ENCODE assay signal across 28 cellular contexts in genomic region chr10:32366588-32366987, GRCh38. TPM values are rescaled to one million over a fixed set of nuclear protein-coding genes. Genes with fewer than 3 reads are reported as not detected.
DNase-seq lines count a peak whose midpoint lies in the region; ATAC-seq, FAIRE-seq and TF ChIP-seq lines count a peak whose summit lies in the region.
"Had no signal": no experiment of that assay in that cellular context is flagged by ENCODE, and none has a peak within 500 bp of the region (broad histone marks: within the 10 kb centered on the region; RNA-seq: fewer than 3 reads in every experiment).

No MANE protein-coding gene starts in this region.

- TF ChIP-seq POLR2A in GM12878 (IDR thresholded peaks at IDR 0.05; ENCODE audit: low read depth, low read length), result no peak

- intact Hi-C loops in activated CD4-positive, alpha-beta memory T cell treated with anti-CD3 and anti-CD28 coated beads for 36 hours (cut with micrococcal nuclease), result loop anchor here (5.0 kb wide), 1 partner anchor 154 kb away; no protein-coding TSS in a partner anchor
- intact Hi-C loops in CD4-positive, alpha-beta memory T cell (cut with micrococcal nuclease), result no loop called here
- intact Hi-C loops in GM12878 (cut with micrococcal nuclease; ENCODE audit: unreplicated experiment), result loop anchor here (10.0 kb wide), 1 partner anchor 502 kb away; no protein-coding TSS in a partner anchor

- no peak overlapping the region for H3K4me3 ChIP-seq in CD4-positive, alpha-beta memory T cell (ENCODE audit: low read length in 2 of 2)
- H3K4me3 ChIP-seq in GM12878 (no peak overlapping the region), neutrophil (ENCODE audit: low read depth in 1 of 2, low read length in 1 of 2) (no peak overlapping the region)
- H3K4me3 ChIP-seq: gastroesophageal sphincter, Peyer's patch, skin epidermis, thyroid gland had no signal

- in situ Hi-C loops in GM12878 (cut with MboI), result no loop called here

- H3K4me1 ChIP-seq in CD4-positive, alpha-beta memory T cell (ENCODE audit: insufficient read depth, low read length), result peaks cover 83% of the 10 kb centered on the region
- no peaks in the 10 kb centered on the region for H3K4me1 ChIP-seq in GM12878 (ENCODE audit: control insufficient read depth, insufficient read depth, low read length)
- H3K4me1 ChIP-seq in neutrophil (ENCODE audit: control insufficient read depth in 1 of 2, insufficient read depth in 1 of 2, low read depth in 1 of 2, low read length in 1 of 2), result peaks cover 5 to 15% of the 10 kb centered on the region in 2 experiments

- POLR2A ChIA-PET in activated CD4-positive, alpha-beta memory T cell treated with anti-CD3 and anti-CD28 coated beads, Interleukin-2, amount 10 ng/mL, durations not matched to agents 7 days and 5 days (lab: Charles Lee), result interaction anchor here (0.8 to 3.2 kb wide), 5 partner anchors 11 to 113 kb away, joined by 3 to 25 read pairs (median 10); no protein-coding TSS in a partner anchor
- POLR2A ChIA-PET in activated CD4-positive, alpha-beta memory T cell treated with anti-CD3 and anti-CD28 coated beads for 36 hours (lab: Charles Lee), result interaction anchor here (1.0 to 1.6 kb wide), 3 partner anchors 9 to 122 kb away, joined by 3 to 4 read pairs (median 3); no protein-coding TSS in a partner anchor
- POLR2A ChIA-PET in CD4-positive, alpha-beta memory T cell (lab: Charles Lee; ENCODE audit: partially characterized antibody), result interaction anchor here (1.0 to 3.8 kb wide), 11 partner anchors 10 to 310 kb away, joined by 3 to 22 read pairs (median 4); partner anchors contain the start of genes EPC1 and KIF5B
- POLR2A ChIA-PET in GM12878 (lab: Charles Lee), result interaction anchor here (0.7 kb wide), 1 partner anchor 219 kb away, joined by 3 read pairs; no protein-coding TSS in a partner anchor

- ATAC-seq in GM12878 (0 out of 3 replicates have a peak, but pooled peaks have one; percentile 14), GM19324 (IDR thresholded peaks at IDR 0.05; ENCODE audit: low FRiP score, unreplicated experiment) (no peak), GM21528 (IDR thresholded peaks at IDR 0.05; ENCODE audit: low FRiP score, unreplicated experiment) (no peak)
- ATAC-seq: gastroesophageal sphincter; left lobe of liver; stimulated activated naive CD8-positive, alpha-beta T cell treated with anti-CD3 and anti-CD28 coated beads, Interleukin-15, amount 100 ng/mL, for 72 hours had no signal

- H3K27ac Mint-ChIP-seq in activated CD4-positive, alpha-beta memory T cell treated with anti-CD3 and anti-CD28 coated beads, Interleukin-2, amount 10 ng/mL, durations not matched to agents 7 days and 5 days, result peak overlapping the region; percentile 53
- H3K27ac Mint-ChIP-seq in activated CD4-positive, alpha-beta memory T cell treated with anti-CD3 and anti-CD28 coated beads for 36 hours, result no peak overlapping the region
- H3K27ac Mint-ChIP-seq in CD4-positive, alpha-beta memory T cell, result peak overlapping the region in 4 of 7 donors; percentile 22 to 95 (median 74)

- H3K4me3 Mint-ChIP-seq in activated CD4-positive, alpha-beta memory T cell treated with anti-CD3 and anti-CD28 coated beads, Interleukin-2, amount 10 ng/mL, durations not matched to agents 7 days and 5 days, result peak overlapping the region; percentile 8
- H3K4me3 Mint-ChIP-seq in activated CD4-positive, alpha-beta memory T cell treated with anti-CD3 and anti-CD28 coated beads for 36 hours, result no peak overlapping the region
- H3K4me3 Mint-ChIP-seq in CD4-positive, alpha-beta memory T cell, result peak overlapping the region in 7 of 8 donors; percentile 25 to 81 (median 54)
- H3K4me3 Mint-ChIP-seq: naive B cell had no signal

- peaks cover 6% of the 10 kb centered on the region for H3K36me3 ChIP-seq in CD4-positive, alpha-beta memory T cell (ENCODE audit: insufficient read depth, low read length)
- no peaks in the 10 kb centered on the region for H3K36me3 ChIP-seq in GM12878 (ENCODE audit: control insufficient read depth in 2 of 2, insufficient read depth in 2 of 2, low read length in 1 of 2)
- no peaks in the 10 kb centered on the region for H3K36me3 ChIP-seq in neutrophil
- H3K36me3 ChIP-seq: gastroesophageal sphincter, Peyer's patch, thyroid gland had no signal

- H3K27ac ChIP-seq in CD4-positive, alpha-beta memory T cell (ENCODE audit: low read depth, low read length), result no peak overlapping the region
- H3K27ac ChIP-seq in GM12878 (ENCODE audit: control insufficient read depth, insufficient read depth) (no peak overlapping the region), neutrophil (peak overlapping the region; percentile 3)
- H3K27ac ChIP-seq: gastroesophageal sphincter, Peyer's patch, skin epidermis had no signal

- SMC1A ChIA-PET in GM12878 (lab: Charles Lee; ENCODE audit: uncharacterized antibody, unreplicated experiment), result interaction anchor here (0.7 to 5.5 kb wide), 13 partner anchors 9 to 994 kb away, joined by 3 to 36 read pairs (median 4); no protein-coding TSS in a partner anchor

- no peak for FAIRE-seq in GM12878 (lab: Jason Lieb, UNC)
- FAIRE-seq: endothelial cell of umbilical vein had no signal

- WGBS in GM12878 (ENCODE audit: insufficient coverage, insufficient replicate concordance, low lambda C conversion rate, missing lambda C conversion rate), result 39% methylated on average over 3 of the region's 3 CpGs

- H3K4me1 Mint-ChIP-seq in activated CD4-positive, alpha-beta memory T cell treated with anti-CD3 and anti-CD28 coated beads, Interleukin-2, amount 10 ng/mL, durations not matched to agents 7 days and 5 days, result peaks cover 45% of the 10 kb centered on the region
- peaks cover 67% of the 10 kb centered on the region for H3K4me1 Mint-ChIP-seq in activated CD4-positive, alpha-beta memory T cell treated with anti-CD3 and anti-CD28 coated beads for 36 hours (ENCODE audit: low read depth)
- peaks cover 48 to 87% (median 67%) of the 10 kb centered on the region in 4 donors for H3K4me1 Mint-ChIP-seq in CD4-positive, alpha-beta memory T cell

- no peaks in the 10 kb centered on the region for H3K27me3 Mint-ChIP-seq in activated CD4-positive, alpha-beta memory T cell treated with anti-CD3 and anti-CD28 coated beads, Interleukin-2, amount 10 ng/mL, durations not matched to agents 7 days and 5 days
- H3K27me3 Mint-ChIP-seq in activated CD4-positive, alpha-beta memory T cell treated with anti-CD3 and anti-CD28 coated beads for 36 hours, result no peaks in the 10 kb centered on the region
- H3K27me3 Mint-ChIP-seq in CD4-positive, alpha-beta memory T cell, result no peaks in the 10 kb centered on the region
- H3K27me3 Mint-ChIP-seq: naive B cell; stimulated activated naive CD8-positive, alpha-beta T cell treated with anti-CD3 and anti-CD28 coated beads, Interleukin-15, amount 100 ng/mL, for 72 hours had no signal

- H3K79me2 ChIP-seq in GM12878 (ENCODE audit: control insufficient read depth, insufficient read depth, low read length), result peaks cover 6% of the 10 kb centered on the region

- no peaks in the 10 kb centered on the region for H3K27me3 ChIP-seq in CD4-positive, alpha-beta memory T cell (ENCODE audit: insufficient read depth, low read length)
- no peaks in the 10 kb centered on the region for H3K27me3 ChIP-seq in GM12878 (replicated peaks in 1 of 2; ENCODE audit: control insufficient read depth in 2 of 2, insufficient read depth in 2 of 2, low read length in 1 of 2)
- no peaks in the 10 kb centered on the region for H3K27me3 ChIP-seq in neutrophil
- H3K27me3 ChIP-seq: gastroesophageal sphincter, Peyer's patch, thyroid gland had no signal

- H3K9me3 Mint-ChIP-seq in activated CD4-positive, alpha-beta memory T cell treated with anti-CD3 and anti-CD28 coated beads, Interleukin-2, amount 10 ng/mL, durations not matched to agents 7 days and 5 days, result no peaks in the 10 kb centered on the region
- H3K9me3 Mint-ChIP-seq in activated CD4-positive, alpha-beta memory T cell treated with anti-CD3 and anti-CD28 coated beads for 36 hours, result no peaks in the 10 kb centered on the region
- H3K9me3 Mint-ChIP-seq in CD4-positive, alpha-beta memory T cell, result no peaks in the 10 kb centered on the region
- H3K9me3 Mint-ChIP-seq: immature natural killer cell; naive B cell; stimulated activated naive CD8-positive, alpha-beta T cell treated with anti-CD3 and anti-CD28 coated beads, Interleukin-15, amount 100 ng/mL, for 72 hours had no signal

- TF ChIP-seq RAD21 in GM12878 (IDR thresholded peaks at IDR 0.05; ENCODE audit: insufficient read depth, low read depth, low read length), result no peak

- no peaks in the 10 kb centered on the region for H3K9me3 ChIP-seq in CD4-positive, alpha-beta memory T cell (ENCODE audit: control insufficient read depth in 1 of 2, low read length in 2 of 2)
- no peaks in the 10 kb centered on the region for H3K9me3 ChIP-seq in GM12878 (replicated peaks; ENCODE audit: control insufficient read depth, insufficient read depth, low read length)
- no peaks in the 10 kb centered on the region for H3K9me3 ChIP-seq in neutrophil
- H3K9me3 ChIP-seq: gastroesophageal sphincter, Peyer's patch, thyroid gland had no signal

- RAD21 ChIA-PET in GM12878 (lab: Charles Lee; ENCODE audit: unreplicated experiment), result interaction anchor here (0.6 to 1.7 kb wide), 8 partner anchors 9 to 115 kb away, joined by 3 to 8 read pairs (median 4); no protein-coding TSS in a partner anchor

- no peak overlapping the region for H3K9ac ChIP-seq in GM12878 (ENCODE audit: control insufficient read depth, insufficient read depth, low read length)

- no peaks in the 10 kb centered on the region; the same call in 1 of the 2 replicates for H4K20me1 ChIP-seq in GM12878 (ENCODE audit: control insufficient read depth, insufficient read depth)

- no TSS peak for BruUV-seq in GM12878 (replicated peaks; lab: Mats Ljungman, UMichigan)

- DNase-seq in activated CD4-positive, alpha-beta memory T cell treated with anti-CD3 and anti-CD28 coated beads, Interleukin-2, amount 10 ng/mL, durations not matched to agents 7 days and 5 days, result no peak
- DNase-seq in activated CD4-positive, alpha-beta memory T cell treated with anti-CD3 and anti-CD28 coated beads for 36 hours, result no peak
- no peak for DNase-seq in CD4-positive, alpha-beta memory T cell
- DNase-seq in GM12878 (ENCODE audit: low read depth, low spot score) (no peak), NCI-H345 (lab: John Stamatoyannopoulos, UW) (no peak)
- DNase-seq: activated CD4-positive, CD25-positive, alpha-beta regulatory T cell treated with anti-CD3 and anti-CD28 coated beads, Interleukin-2, amount 50 U/mL, for 72 hours; AML-193; cerebellar nuclear complex; DMS53; H7; hippocampal formation; immature natural killer cell; naive B cell; NCI-H1092; NCI-H1930; NCI-H526 treated with DMSO at 0.1 percent for 48 hours; Peyer's patch; retina; SIG-M5; stimulated activated naive CD8-positive, alpha-beta T cell treated with anti-CD3 and anti-CD28 coated beads, Interleukin-15, amount 100 ng/mL, for 72 hours; thyroid gland had no signal

- no peak for TF ChIP-seq EP300 in GM12878 (IDR thresholded peaks at IDR 0.05; ENCODE audit: borderline replicate concordance in 1 of 2, control insufficient read depth in 1 of 2, low read depth in 2 of 2, low read length in 2 of 2)

- H2AFZ ChIP-seq in GM12878 (ENCODE audit: control insufficient read depth, low read depth, low read length), result peak overlapping the region; percentile 10

- CTCF ChIA-PET in activated CD4-positive, alpha-beta memory T cell treated with anti-CD3 and anti-CD28 coated beads, Interleukin-2, amount 10 ng/mL, durations not matched to agents 7 days and 5 days (lab: Charles Lee), result interaction anchor here (0.7 to 2.9 kb wide), 11 partner anchors 8 to 643 kb away, joined by 3 to 28 read pairs (median 4); no protein-coding TSS in a partner anchor
- CTCF ChIA-PET in activated CD4-positive, alpha-beta memory T cell treated with anti-CD3 and anti-CD28 coated beads for 36 hours (lab: Charles Lee), result interaction anchor here (0.8 to 5.4 kb wide), 14 partner anchors 8 to 504 kb away, joined by 3 to 40 read pairs (median 8); partner anchors contain the start of genes CCDC7 and EPC1
- CTCF ChIA-PET in CD4-positive, alpha-beta memory T cell (lab: Charles Lee; ENCODE audit: partially characterized antibody), result interaction anchor here (0.7 to 7.0 kb wide), 11 partner anchors 12 to 176 kb away, joined by 3 to 109 read pairs (median 11); partner anchors contain the start of gene CCDC7
- CTCF ChIA-PET in GM12878 (lab: Yijun Ruan, JAX), result interaction anchor here (0.8 to 5.6 kb wide), 17 partner anchors 7 to 177 kb away, joined by 3 to 82 read pairs (median 5); partner anchors contain the start of gene EPC1

- H3K4me2 ChIP-seq in GM12878 (ENCODE audit: control insufficient read depth, insufficient read depth), result no peak overlapping the region

- no peak for TF ChIP-seq CTCF in GM12878 (IDR thresholded peaks at IDR 0.05 in 2 of 3, conservative IDR thresholded peaks at IDR 0.05 in 1 of 3; ENCODE audit: control insufficient read depth in 2 of 3, extremely low read depth in 1 of 3, insufficient read depth in 1 of 3, low read depth in 3 of 3, low read length in 3 of 3)
- no peak for TF ChIP-seq CTCF in neutrophil (IDR thresholded peaks at IDR 0.05)

- peaks cover 14% of the 10 kb centered on the region for H3K36me3 Mint-ChIP-seq in activated CD4-positive, alpha-beta memory T cell treated with anti-CD3 and anti-CD28 coated beads, Interleukin-2, amount 10 ng/mL, durations not matched to agents 7 days and 5 days (ENCODE audit: low read depth)
- H3K36me3 Mint-ChIP-seq in activated CD4-positive, alpha-beta memory T cell treated with anti-CD3 and anti-CD28 coated beads for 36 hours, result no peaks in the 10 kb centered on the region
- peaks cover 0 to 20% of the 10 kb centered on the region in 2 donors for H3K36me3 Mint-ChIP-seq in CD4-positive, alpha-beta memory T cell
- H3K36me3 Mint-ChIP-seq: immature natural killer cell, naive B cell had no signal

RNA-seq across cellular contexts. Expression of gene EPC1, which starts 19.6 kb away (rescaled TPM):
- total RNA-seq in activated CD4-positive, alpha-beta memory T cell treated with anti-CD3 and anti-CD28 coated beads, Interleukin-2, amount 10 ng/mL, durations not matched to agents 7 days and 5 days, result 10 to 100 TPM; 41.6 to 43.0 TPM
- total RNA-seq in activated CD4-positive, alpha-beta memory T cell treated with anti-CD3 and anti-CD28 coated beads for 36 hours, result 10 to 100 TPM; 27.1 to 27.3 TPM
- total RNA-seq in CD4-positive, alpha-beta memory T cell, result 100 to 1,000 TPM; 105 to 112 TPM
- 10 to 100 TPM; 46.0 to 57.0 TPM for polyA plus RNA-seq in CD4-positive, alpha-beta memory T cell
- 161 and 173 TPM in 2 replicates for total RNA-seq in GM12878 (2013; cell fraction: nucleolus; rRNA removed)
- total RNA-seq in GM12878 (2014; rRNA removed) (19.0 and 23.7 TPM in 2 replicates), GM12878 (2014; rRNA removed; fragmentation: Illumina TruSeq; extraction: Trizol) (19.2 and 19.7 TPM in 2 replicates), GM12878 (2021) (20.4 and 22.1 TPM in 2 replicates)
- 20.9 TPM for polyA plus RNA-seq in GM12878 (2011; ENCODE audit: low read depth)
- polyA plus RNA-seq in GM12878 (2011; rRNA removed) (59.2 and 68.1 TPM in 2 replicates), GM12878 (2014; fragmentation: Illumina TruSeq; extraction: Trizol) (27.8 and 36.2 TPM in 2 replicates), GM12878 (2014; fragmentation: Nextera tagmentation; extraction: Ambion mirVana) (1 to 10 TPM; 6.8 to 7.6 TPM), GM12878 (2014; rRNA removed) (20.7 and 21.5 TPM in 2 replicates), GM12878 (2016; fragmentation: Nextera tagmentation; extraction: Ambion mirVana) (10 to 100 TPM; 15.0 to 15.6 TPM)
- 34.2 and 34.6 TPM in 2 replicates for polyA plus RNA-seq in GM12878 (2011; cell fraction: cytosol; rRNA removed)
- 53.3 and 68.6 TPM in 2 replicates for polyA plus RNA-seq in GM12878 (2011; cell fraction: nucleus; rRNA removed)
- polyA plus RNA-seq in GM12878 (2012), result 18.8 and 25.4 TPM in 2 replicates
- polyA minus RNA-seq in GM12878 (2011; rRNA and poly(A)+ RNA removed), result 90.9 and 130 TPM in 2 replicates
- 15.6 and 24.0 TPM in 2 replicates for polyA minus RNA-seq in GM12878 (2011; cell fraction: cytosol; rRNA and poly(A)+ RNA removed)
- 66.1 and 97.8 TPM in 2 replicates for polyA minus RNA-seq in GM12878 (2011; cell fraction: nucleus; rRNA and poly(A)+ RNA removed)
